20 cellular contexts compared by ENCODE assay signal in the genomic region with DNA sequence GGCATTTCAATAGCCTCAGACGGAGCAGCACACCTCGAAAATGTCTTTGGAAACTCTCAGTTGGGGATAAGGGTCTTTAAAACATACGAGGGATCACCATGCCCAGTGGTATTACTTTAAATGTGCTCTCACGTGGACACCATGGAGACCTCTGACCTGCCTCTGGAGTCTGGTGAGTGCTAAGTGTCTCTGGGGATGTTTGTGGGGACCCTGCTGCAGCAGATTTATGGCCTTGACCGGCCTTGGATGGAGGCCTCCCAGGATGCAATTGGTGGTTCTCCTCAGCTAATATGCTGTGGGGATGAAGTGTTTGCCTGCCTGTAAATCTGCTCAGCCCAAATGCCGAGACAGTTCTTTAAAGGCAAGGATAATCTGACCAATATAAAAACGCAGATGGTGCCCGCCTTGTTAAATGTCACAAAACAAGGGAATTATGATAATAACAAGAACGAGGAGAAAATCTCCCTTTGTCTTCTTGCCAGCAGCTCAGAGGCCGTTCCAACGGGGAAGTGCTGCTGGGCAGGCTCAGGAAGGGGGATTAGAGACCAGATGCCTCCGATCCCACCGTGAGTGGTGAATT.
DNase-seq lines count a peak whose midpoint lies in the region; ATAC-seq and TF ChIP-seq lines count a peak whose summit lies in the region.
"Had no signal": no experiment of that assay in that cellular context is flagged by ENCODE, and none has a peak within 500 bp of the region (broad histone marks: within the 10 kb centered on the region; RNA-seq: fewer than 3 reads in every experiment).

No MANE protein-coding gene starts in this region.

- dilution Hi-C loops in mammary epithelial cell (cut with HindIII; ENCODE audit: low sequenced_read_pairs): no loop called here

- no peak overlapping the region for H2BK15ac ChIP-seq in mesendoderm (replicated peaks; ENCODE audit: low read depth)

- no peak overlapping the region for H2BK5ac ChIP-seq in mesendoderm (ENCODE audit: low read length)

- H3K9me3 ChIP-seq in mammary epithelial cell (replicated peaks; ENCODE audit: insufficient read depth, low read length): no peaks in the 10 kb centered on the region
- H3K9me3 ChIP-seq: Caco-2, MG63, SJSA1 had no signal

- H3K27me3 ChIP-seq in mammary epithelial cell (ENCODE audit: insufficient read depth, low read length) (no peaks in the 10 kb centered on the region), mesendoderm (ENCODE audit: insufficient read depth, low read length, poor library complexity) (no peaks in the 10 kb centered on the region)
- H3K27me3 ChIP-seq: BLaER1 treated with 17β-estradiol and CSF1 and Interleukin-3, amounts not matched to agents 10 nM and 100 nM; MG63; SJSA1 had no signal

- peak overlapping the region; percentile 5 for H2AFZ ChIP-seq in mammary epithelial cell (ENCODE audit: low read depth, low read length)

- in situ Hi-C loops in mammary epithelial cell (cut with MboI; ENCODE audit: low sequenced_read_pairs in 2 of 2): no loop called here

- H3K4me3 Mint-ChIP-seq in MCF 10A (ENCODE audit: unreplicated experiment) (no peak overlapping the region), brain (peak overlapping the region in 2 of 5 experiments; percentile 40 to 48)
- H3K4me3 Mint-ChIP-seq in natural killer cell treated with Interleukin-12 subunit alpha and Interleukin-12 subunit beta and Interleukin-15 and Interleukin-18, amount 100 ng/mL, for 72 hours: no peak overlapping the region

- no peak overlapping the region for H2AK5ac ChIP-seq in mesendoderm (ENCODE audit: low read length)

- H3K27ac ChIP-seq in mammary epithelial cell (ENCODE audit: insufficient read depth, low read depth, low read length) (no peak overlapping the region), mesendoderm (ENCODE audit: low read depth, low read length) (no peak overlapping the region)
- H3K27ac ChIP-seq: BLaER1 treated with 17β-estradiol and CSF1 and Interleukin-3, amounts not matched to agents 10 nM and 100 nM; SJSA1 had no signal

- H3K56ac ChIP-seq in mesendoderm (ENCODE audit: low read length): peak overlapping the region; percentile 40

- H3K27me3 Mint-ChIP-seq in MCF 10A (ENCODE audit: insufficient read depth, unreplicated experiment) (no peaks in the 10 kb centered on the region), brain (no peaks in the 10 kb centered on the region)
- no peaks in the 10 kb centered on the region for H3K27me3 Mint-ChIP-seq in natural killer cell treated with Interleukin-12 subunit alpha and Interleukin-12 subunit beta and Interleukin-15 and Interleukin-18, amount 100 ng/mL, for 72 hours

- H2BK120ac ChIP-seq in mesendoderm (ENCODE audit: low read depth, low read length): no peak overlapping the region

- ATAC-seq in natural killer cell treated with Interleukin-12 subunit alpha and Interleukin-12 subunit beta and Interleukin-15 and Interleukin-18, amount 100 ng/mL, for 72 hours: no peak
- ATAC-seq: Right ventricle myocardium inferior had no signal

- WGBS in mammary epithelial cell (ENCODE audit: low coverage, missing lambda C conversion rate): 79% methylated on average over 13 of the region's 13 CpGs
- WGBS in mesendoderm (ENCODE audit: extremely low coverage, insufficient coverage, low lambda C conversion rate): no CpG with 5 or more reads among the region's 13 CpGs

- H3K9me3 Mint-ChIP-seq in MCF 10A (ENCODE audit: unreplicated experiment) (no peaks in the 10 kb centered on the region), brain (peaks cover 0 to 7% (median 1%) of the 10 kb centered on the region in 5 experiments)
- peaks cover 9% of the 10 kb centered on the region for H3K9me3 Mint-ChIP-seq in natural killer cell treated with Interleukin-12 subunit alpha and Interleukin-12 subunit beta and Interleukin-15 and Interleukin-18, amount 100 ng/mL, for 72 hours

- CTCF ChIA-PET in mammary epithelial cell (lab: Charles Lee; ENCODE audit: low non-redundant PET) (no interaction called here), MCF 10A (lab: Yijun Ruan, JAX) (interaction anchor here (0.6 kb wide), 1 partner anchor 302 kb away, joined by 3 read pairs; no protein-coding TSS in a partner anchor)

- no peaks in the 10 kb centered on the region for H4K20me1 ChIP-seq in mammary epithelial cell (ENCODE audit: insufficient read depth, low read length)
- H4K20me1 ChIP-seq: BLaER1 treated with 17β-estradiol and CSF1 and Interleukin-3, amounts not matched to agents 10 nM and 100 nM had no signal

- no peak overlapping the region for H3K27ac Mint-ChIP-seq in MCF 10A (ENCODE audit: low read depth, unreplicated experiment)
- peak overlapping the region in 4 of 5 experiments; percentile 34 to 92 (median 75) for H3K27ac Mint-ChIP-seq in brain
- no peak overlapping the region for H3K27ac Mint-ChIP-seq in natural killer cell treated with Interleukin-12 subunit alpha and Interleukin-12 subunit beta and Interleukin-15 and Interleukin-18, amount 100 ng/mL, for 72 hours

- POLR2A ChIA-PET in MCF 10A (lab: Yijun Ruan, JAX): interaction anchor here (0.7 kb wide), 1 partner anchor 167 kb away, joined by 3 read pairs; no protein-coding TSS in a partner anchor

- H4K5ac ChIP-seq in mesendoderm (ENCODE audit: low read length): no peak overlapping the region

- no peak overlapping the region for H3K4ac ChIP-seq in mesendoderm (ENCODE audit: low read depth, low read length)

- no peak overlapping the region for H3K18ac ChIP-seq in mesendoderm (ENCODE audit: low read length)

- no peak overlapping the region for H4K8ac ChIP-seq in mesendoderm (ENCODE audit: low read depth, low read length)

- H3K4me1 ChIP-seq in mammary epithelial cell (ENCODE audit: insufficient read depth, low read length) (peaks cover 17% of the 10 kb centered on the region), mesendoderm (ENCODE audit: control insufficient read depth, low read depth, low read length) (no peaks in the 10 kb centered on the region)
- H3K4me1 ChIP-seq: BLaER1 treated with 17β-estradiol and CSF1 and Interleukin-3, amounts not matched to agents 10 nM and 100 nM; Caco-2; SJSA1 had no signal

- BruUV-seq in mammary epithelial cell (replicated peaks; lab: Mats Ljungman, UMichigan): no TSS peak
- BruUV-seq in MCF 10A (replicated peaks; lab: Mats Ljungman, UMichigan): no TSS peak

- H3K4me2 ChIP-seq in mammary epithelial cell (ENCODE audit: insufficient read depth, low read depth, low read length) (no peak overlapping the region), mesendoderm (ENCODE audit: low read length) (no peak overlapping the region)
- H3K4me2 ChIP-seq: BLaER1 treated with 17β-estradiol and CSF1 and Interleukin-3, amounts not matched to agents 10 nM and 100 nM had no signal

- no peak for TF ChIP-seq CTCF in mammary epithelial cell (conservative IDR thresholded peaks at IDR 0.05 in 1 of 2, IDR thresholded peaks at IDR 0.05 in 1 of 2; ENCODE audit: extremely low read depth in 1 of 2, insufficient read depth in 1 of 2, low read depth in 1 of 2, low read length in 2 of 2)
- TF ChIP-seq CTCF in MCF 10A (IDR thresholded peaks at IDR 0.05; ENCODE audit: unreplicated experiment): no peak
- TF ChIP-seq CTCF in brain (conservative IDR thresholded peaks at IDR 0.05): no peak

- H3K36me3 ChIP-seq in mammary epithelial cell (ENCODE audit: insufficient read depth, low read length) (no peaks in the 10 kb centered on the region), mesendoderm (ENCODE audit: control insufficient read depth, insufficient read depth, low read length) (no peaks in the 10 kb centered on the region)
- H3K36me3 ChIP-seq: BLaER1 treated with 17β-estradiol and CSF1 and Interleukin-3, amounts not matched to agents 10 nM and 100 nM; MG63; SJSA1 had no signal

- H3K79me1 ChIP-seq in mesendoderm (ENCODE audit: low read length): no peaks in the 10 kb centered on the region

- intact Hi-C loops in mammary epithelial cell (cut with micrococcal nuclease): no loop called here
- intact Hi-C loops in MCF 10A (cut with micrococcal nuclease): no loop called here

- DNase-seq in mammary epithelial cell (no peak), MCF 10A (ENCODE audit: unreplicated experiment) (no peak), mesendoderm (no peak), NCI-H2196 (lab: John Stamatoyannopoulos, UW; ENCODE audit: unreplicated experiment) (no peak)
- no peak for DNase-seq in activated naive CD4-positive, alpha-beta T cell (lab: John Stamatoyannopoulos, UW)
- DNase-seq in natural killer cell treated with Interleukin-12 subunit alpha and Interleukin-12 subunit beta and Interleukin-15 and Interleukin-18, amount 100 ng/mL, for 72 hours (ENCODE audit: low spot score): no peak
- DNase-seq in effector CD8-positive, alpha-beta T cell (lab: John Stamatoyannopoulos, UW): no peak
- DNase-seq: 8988T; Caco-2; CD4-positive, alpha-beta memory T cell; DMS53; GF-D8; Kasumi-1; MG63; NCI-H1694 treated with DMSO at 0.1 percent for 48 hours; NCI-H510A had no signal

- peaks cover 7% of the 10 kb centered on the region for H3K36me3 Mint-ChIP-seq in MCF 10A (ENCODE audit: insufficient read depth, unreplicated experiment)
- no peaks in the 10 kb centered on the region for H3K36me3 Mint-ChIP-seq in brain
- no peaks in the 10 kb centered on the region for H3K36me3 Mint-ChIP-seq in natural killer cell treated with Interleukin-12 subunit alpha and Interleukin-12 subunit beta and Interleukin-15 and Interleukin-18, amount 100 ng/mL, for 72 hours
- H3K36me3 Mint-ChIP-seq: CD4-positive, alpha-beta memory T cell had no signal

- no peaks in the 10 kb centered on the region for H3K79me2 ChIP-seq in mammary epithelial cell (ENCODE audit: insufficient read depth, low read length)
- H3K79me2 ChIP-seq in mesendoderm (ENCODE audit: control insufficient read depth, insufficient read depth, low read length): no peaks in the 10 kb centered on the region

- H3K4me1 Mint-ChIP-seq in MCF 10A (ENCODE audit: insufficient read depth, unreplicated experiment) (peaks cover 6% of the 10 kb centered on the region), brain (peaks cover 59% of the 10 kb centered on the region)
- H3K4me1 Mint-ChIP-seq in natural killer cell treated with Interleukin-12 subunit alpha and Interleukin-12 subunit beta and Interleukin-15 and Interleukin-18, amount 100 ng/mL, for 72 hours (ENCODE audit: low read depth in 2 of 2): no peaks in the 10 kb centered on the region
- H3K4me1 Mint-ChIP-seq: CD4-positive, alpha-beta memory T cell had no signal

- H3K9ac ChIP-seq in mammary epithelial cell (ENCODE audit: insufficient read depth, low read length) (no peak overlapping the region), mesendoderm (ENCODE audit: low read length) (no peak overlapping the region)
- H3K9ac ChIP-seq: BLaER1 treated with 17β-estradiol and CSF1 and Interleukin-3, amounts not matched to agents 10 nM and 100 nM had no signal

- no peak overlapping the region for H3K23ac ChIP-seq in mesendoderm (ENCODE audit: low read length)

- no peak overlapping the region for H3K4me3 ChIP-seq in mammary epithelial cell (replicated peaks in 1 of 3; ENCODE audit: insufficient read depth in 1 of 3, low read depth in 2 of 3, low read length in 3 of 3)
- no peak overlapping the region for H3K4me3 ChIP-seq in mesendoderm (ENCODE audit: low read length)
- H3K4me3 ChIP-seq: BLaER1 treated with 17β-estradiol and CSF1 and Interleukin-3, amounts not matched to agents 10 nM and 100 nM; MG63; SJSA1 had no signal

Comparison
In these comparisons a context has a peak if more than half of its experiments do, and no peak if none do; other contexts are left out.
1. H3K27ac Mint-ChIP-seq: peak in brain (4 of 5); none in MCF 10A (single experiment) and natural killer cell treated with Interleukin-12 subunit alpha and Interleukin-12 subunit beta and Interleukin-15 and Interleukin-18, amount 100 ng/mL, for 72 hours (0 of 2).